ENCODE assay signal across 7 cellular contexts in the genomic region with DNA sequence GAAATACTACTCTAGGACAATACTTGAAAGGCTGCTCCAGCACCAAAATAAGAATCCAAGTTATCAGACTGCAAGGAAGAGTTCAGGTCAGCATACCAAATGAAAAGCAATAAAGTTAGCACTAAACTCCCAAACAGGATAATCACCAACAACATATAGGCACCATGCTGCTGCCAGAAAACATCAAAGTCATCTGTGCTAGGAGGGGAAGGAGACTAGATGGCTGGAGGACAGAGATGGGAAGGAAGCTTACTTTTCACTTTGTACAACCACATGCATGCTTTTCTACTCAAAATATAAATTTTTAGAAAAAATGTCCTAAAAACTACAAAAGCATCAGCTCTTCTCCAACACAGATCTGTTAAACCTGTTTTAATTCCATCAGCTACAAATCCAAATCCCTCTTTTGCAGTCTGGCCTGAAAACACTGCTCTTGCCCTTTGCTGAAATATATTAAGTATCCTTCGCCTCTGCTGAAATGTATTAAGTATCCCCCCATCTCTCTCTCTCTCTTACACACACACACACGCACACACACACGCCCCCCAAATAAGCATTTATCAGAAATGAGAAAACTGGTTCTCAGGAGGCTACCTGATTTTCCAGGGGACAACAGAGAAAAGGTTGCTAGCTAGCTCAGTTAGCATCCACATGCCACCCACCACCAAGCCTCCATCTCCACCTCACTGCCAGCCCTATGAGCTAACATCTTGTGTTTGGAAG. TPM values are rescaled to one million over a fixed set of nuclear protein-coding genes. Genes with fewer than 3 reads are reported as not detected.
DNase-seq lines count a peak whose midpoint lies in the region; ATAC-seq and TF ChIP-seq lines count a peak whose summit lies in the region.

No MANE protein-coding gene starts in this region.

- no peaks in the 10 kb centered on the region for H3K9me3 ChIP-seq in iPS-15b (ENCODE audit: control insufficient read depth, insufficient read depth, low read length)

- no peaks in the 10 kb centered on the region for H3K27me3 Mint-ChIP-seq in activated CD4-positive, alpha-beta memory T cell treated with anti-CD3 and anti-CD28 coated beads, Interleukin-2, amount 10 ng/mL, durations not matched to agents 7 days and 5 days
- H3K27me3 Mint-ChIP-seq in stimulated activated naive B cell treated with anti-CD40 and anti-IgM and Interleukin-4, amounts not matched to agents 10 μg/mL and 1 μg/mL and 100 μg/mL, for 72 hours, result no peaks in the 10 kb centered on the region

- peak overlapping the region; percentile 92 for H3K4me3 Mint-ChIP-seq in activated CD4-positive, alpha-beta memory T cell treated with anti-CD3 and anti-CD28 coated beads, Interleukin-2, amount 10 ng/mL, durations not matched to agents 7 days and 5 days
- H3K4me3 Mint-ChIP-seq in stimulated activated naive B cell treated with anti-CD40 and anti-IgM and Interleukin-4, amounts not matched to agents 10 μg/mL and 1 μg/mL and 100 μg/mL, for 72 hours, result peak overlapping the region; percentile 84 to 98

- POLR2A ChIA-PET in activated CD4-positive, alpha-beta memory T cell treated with anti-CD3 and anti-CD28 coated beads, Interleukin-2, amount 10 ng/mL, durations not matched to agents 7 days and 5 days (lab: Charles Lee), result interaction anchor here (0.8 to 7.1 kb wide), 16 partner anchors 19 to 287 kb away, joined by 3 to 165 read pairs (median 14); a partner anchor contains a TSS

- H3K36me3 ChIP-seq in iPS-15b (ENCODE audit: control insufficient read depth, insufficient read depth, low read length), result no peaks in the 10 kb centered on the region

- ATAC-seq in stimulated activated naive B cell treated with anti-CD40 and anti-IgM and Interleukin-4, amounts not matched to agents 10 μg/mL and 1 μg/mL and 100 μg/mL, for 72 hours (replicated peaks), result no peak
- ATAC-seq in HG03378 (IDR thresholded peaks at IDR 0.05; ENCODE audit: unreplicated experiment), result no peak
- no peak for ATAC-seq in GM18517 (IDR thresholded peaks at IDR 0.05; ENCODE audit: unreplicated experiment)

- H3K4me1 ChIP-seq in iPS-15b (ENCODE audit: control insufficient read depth, insufficient read depth, low read length), result peaks cover 23% of the 10 kb centered on the region

- H3K9me3 Mint-ChIP-seq in activated CD4-positive, alpha-beta memory T cell treated with anti-CD3 and anti-CD28 coated beads, Interleukin-2, amount 10 ng/mL, durations not matched to agents 7 days and 5 days, result no peaks in the 10 kb centered on the region
- H3K9me3 Mint-ChIP-seq in stimulated activated naive B cell treated with anti-CD40 and anti-IgM and Interleukin-4, amounts not matched to agents 10 μg/mL and 1 μg/mL and 100 μg/mL, for 72 hours, result no peaks in the 10 kb centered on the region

- peak overlapping the region; percentile 50 for H3K9ac ChIP-seq in iPS-15b (ENCODE audit: low read depth, low read length)

- CTCF ChIA-PET in activated CD4-positive, alpha-beta memory T cell treated with anti-CD3 and anti-CD28 coated beads, Interleukin-2, amount 10 ng/mL, durations not matched to agents 7 days and 5 days (lab: Charles Lee), result interaction anchor here (0.8 to 3.9 kb wide), 8 partner anchors 16 to 249 kb away, joined by 3 to 52 read pairs (median 4); a partner anchor contains a TSS

- H3K27ac Mint-ChIP-seq in activated CD4-positive, alpha-beta memory T cell treated with anti-CD3 and anti-CD28 coated beads, Interleukin-2, amount 10 ng/mL, durations not matched to agents 7 days and 5 days, result peak overlapping the region; percentile 73
- H3K27ac Mint-ChIP-seq in stimulated activated naive B cell treated with anti-CD40 and anti-IgM and Interleukin-4, amounts not matched to agents 10 μg/mL and 1 μg/mL and 100 μg/mL, for 72 hours, result peak overlapping the region; percentile 99

- H3K27me3 ChIP-seq in iPS-15b (ENCODE audit: control insufficient read depth, insufficient read depth, low read length), result no peaks in the 10 kb centered on the region

- TF ChIP-seq CTCF in HFF-Myc (IDR thresholded peaks at IDR 0.05; ENCODE audit: low read depth, low read length, missing control alignments), result no peak

- peaks cover 24% of the 10 kb centered on the region for H3K36me3 Mint-ChIP-seq in activated CD4-positive, alpha-beta memory T cell treated with anti-CD3 and anti-CD28 coated beads, Interleukin-2, amount 10 ng/mL, durations not matched to agents 7 days and 5 days (ENCODE audit: low read depth)
- peaks cover 12 to 23% of the 10 kb centered on the region in 2 donors for H3K36me3 Mint-ChIP-seq in stimulated activated naive B cell treated with anti-CD40 and anti-IgM and Interleukin-4, amounts not matched to agents 10 μg/mL and 1 μg/mL and 100 μg/mL, for 72 hours

- DNase-seq in HFF-Myc (ENCODE audit: extremely low read depth, low read depth) (no peak), Ammon's horn (ENCODE audit: low spot score) (no peak)
- no peak for DNase-seq in activated CD4-positive, alpha-beta memory T cell treated with anti-CD3 and anti-CD28 coated beads, Interleukin-2, amount 10 ng/mL, durations not matched to agents 7 days and 5 days
- no peak for DNase-seq in stimulated activated naive B cell treated with anti-CD40 and anti-IgM and Interleukin-4, amounts not matched to agents 10 μg/mL and 1 μg/mL and 100 μg/mL, for 72 hours

- H3K4me3 ChIP-seq in HFF-Myc (replicated peaks; ENCODE audit: low read depth, low read length) (peak overlapping the region; percentile 89), iPS-15b (ENCODE audit: low read depth, low read length) (peak overlapping the region; percentile 77)

- peaks cover 47% of the 10 kb centered on the region for H3K4me1 Mint-ChIP-seq in activated CD4-positive, alpha-beta memory T cell treated with anti-CD3 and anti-CD28 coated beads, Interleukin-2, amount 10 ng/mL, durations not matched to agents 7 days and 5 days
- H3K4me1 Mint-ChIP-seq in stimulated activated naive B cell treated with anti-CD40 and anti-IgM and Interleukin-4, amounts not matched to agents 10 μg/mL and 1 μg/mL and 100 μg/mL, for 72 hours, result peaks cover 27 to 52% of the 10 kb centered on the region in 2 donors

RNA-seq across cellular contexts. Expression of a gene that starts 1.5 kb away (rescaled TPM):
- total RNA-seq in activated CD4-positive, alpha-beta memory T cell treated with anti-CD3 and anti-CD28 coated beads, Interleukin-2, amount 10 ng/mL, durations not matched to agents 7 days and 5 days, result 10 to 100 TPM; 70.8 to 71.1 TPM

RNA-seq across cellular contexts. Expression of a gene that starts 25.3 kb away (rescaled TPM):
- total RNA-seq in activated CD4-positive, alpha-beta memory T cell treated with anti-CD3 and anti-CD28 coated beads, Interleukin-2, amount 10 ng/mL, durations not matched to agents 7 days and 5 days, result 100 to 1,000 TPM; 159 to 166 TPM

RNA-seq across cellular contexts. Expression of a gene that starts 37.2 kb away (rescaled TPM):
- 100 to 1,000 TPM; 107 TPM for total RNA-seq in activated CD4-positive, alpha-beta memory T cell treated with anti-CD3 and anti-CD28 coated beads, Interleukin-2, amount 10 ng/mL, durations not matched to agents 7 days and 5 days

RNA-seq across cellular contexts. Expression of a gene that starts 42.1 kb away (rescaled TPM):
- total RNA-seq in activated CD4-positive, alpha-beta memory T cell treated with anti-CD3 and anti-CD28 coated beads, Interleukin-2, amount 10 ng/mL, durations not matched to agents 7 days and 5 days, result 10 to 100 TPM; 42.5 to 42.6 TPM

RNA-seq across cellular contexts. Expression of a gene that starts 46.5 kb away (rescaled TPM):
- 1 to 10 TPM; 7.0 to 8.4 TPM for total RNA-seq in activated CD4-positive, alpha-beta memory T cell treated with anti-CD3 and anti-CD28 coated beads, Interleukin-2, amount 10 ng/mL, durations not matched to agents 7 days and 5 days
